Comparison of ENCODE assay signal across 19 cellular contexts in the genomic region with DNA sequence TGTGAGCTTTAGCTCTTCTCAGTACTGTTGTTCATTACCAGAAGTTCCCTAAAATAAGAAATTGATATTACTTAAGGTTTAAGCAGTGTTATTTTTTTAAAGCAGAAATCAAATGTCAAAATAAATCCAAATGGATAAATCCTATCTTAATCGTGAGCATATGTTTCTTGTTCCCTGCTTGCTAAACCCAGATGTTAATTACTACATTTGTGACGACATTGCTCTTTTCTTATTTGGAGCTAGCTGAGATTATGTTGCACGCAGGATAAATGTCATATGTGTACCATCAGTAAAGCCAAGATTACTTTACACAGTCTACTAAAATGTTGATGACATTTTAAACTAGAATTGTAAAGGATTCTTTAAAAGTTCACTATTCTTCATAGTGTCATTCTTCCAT.
DNase-seq lines count a peak whose midpoint lies in the region; ATAC-seq and TF ChIP-seq lines count a peak whose summit lies in the region.
"Had no signal": no experiment of that assay in that cellular context is flagged by ENCODE, and none has a peak within 500 bp of the region (broad histone marks: within the 10 kb centered on the region; RNA-seq: fewer than 3 reads in every experiment).

No MANE protein-coding gene starts in this region.

- no peaks in the 10 kb centered on the region for H3K4me1 ChIP-seq in gastrocnemius medialis
- H3K4me1 ChIP-seq: Peyer's patch had no signal

- in situ Hi-C loops in gastrocnemius medialis (cut with MboI; ENCODE audit: low sequenced_read_pairs in 4 of 4) = loop anchor here in 1 of 4 donors (25.0 kb wide), 1 partner anchor 93 kb away; no protein-coding TSS in a partner anchor

- H3K36me3 ChIP-seq in gastrocnemius medialis = no peaks in the 10 kb centered on the region
- H3K36me3 ChIP-seq: Peyer's patch had no signal

- no peaks in the 10 kb centered on the region for H3K27me3 ChIP-seq in gastrocnemius medialis
- H3K27me3 ChIP-seq: Peyer's patch had no signal

- DNase-seq in GM04504 (ENCODE audit: low read depth) = peak; percentile 30
- DNase-seq in dedifferentiated amniotic fluid mesenchymal stem cell (ENCODE audit: extremely low spot score) = peak; percentile 59
- DNase-seq in fibroblast of the conjunctiva (ENCODE audit: low read depth) = peak; percentile 31
- DNase-seq in ureter (ENCODE audit: low spot score) = no peak
- no peak for DNase-seq in effector CD4-positive, alpha-beta T cell
- DNase-seq in gastrocnemius medialis = no peak
- DNase-seq: AML-193; Calu3; CD8-positive, alpha-beta memory T cell; GDM1; H7; NCI-H1092 treated with DMSO at 0.1 percent for 48 hours; NCI-H1436 treated with DMSO at 0.1 percent for 48 hours; NCI-H1930; Peyer's patch had no signal

- TF ChIP-seq CTCF in gastrocnemius medialis (IDR thresholded peaks at IDR 0.05 in 4 of 5, conservative IDR thresholded peaks at IDR 0.05 in 1 of 5) = no peak

- intact Hi-C loops in gastrocnemius medialis (cut with DNase I; ENCODE audit: low total_unique reads) = no loop called here

- ATAC-seq in GM19035 (IDR thresholded peaks at IDR 0.05; ENCODE audit: unreplicated experiment) (no peak), gastrocnemius medialis (no peak)
- ATAC-seq: SK-N-SH treated with all-trans-retinoic acid at 6 μM for 48 hours had no signal

- no peaks in the 10 kb centered on the region for H3K9me3 ChIP-seq in gastrocnemius medialis
- H3K9me3 ChIP-seq: Peyer's patch had no signal

- no peak for TF ChIP-seq POLR2A in gastrocnemius medialis (IDR thresholded peaks at IDR 0.05)

- H3K4me3 ChIP-seq in gastrocnemius medialis = no peak overlapping the region
- H3K4me3 ChIP-seq: Peyer's patch had no signal

- H3K27ac ChIP-seq in gastrocnemius medialis = no peak overlapping the region
- H3K27ac ChIP-seq: C4-2B, KMS-11, Peyer's patch had no signal

Comparison
In these comparisons a context has a peak if more than half of its experiments do, and no peak if none do; other contexts are left out.
1. DNase-seq: peak in GM04504 (single experiment), dedifferentiated amniotic fluid mesenchymal stem cell (single experiment) and fibroblast of the conjunctiva (single experiment); none in ureter (single experiment), effector CD4-positive, alpha-beta T cell (single experiment) and gastrocnemius medialis (0 of 2).